Comparison of ENCODE assay signal across 21 cellular contexts in genomic region chr10:1402821-1403507, GRCh38.
"Had no signal": no experiment of that assay in that cellular context is flagged by ENCODE, and none has a peak within 500 bp of the region (broad histone marks: within the 10 kb centered on the region; RNA-seq: fewer than 3 reads in every experiment).

No MANE protein-coding gene starts in this region.

- H3K9me3 ChIP-seq: upper lobe of right lung had no signal

- H3K4me3 Mint-ChIP-seq: activated B cell treated with CpG ODN at 0.5 μM for 24 hours; activated CD4-positive, alpha-beta memory T cell treated with anti-CD3 and anti-CD28 coated beads for 36 hours; activated naive CD4-positive, alpha-beta T cell treated with anti-CD3 and anti-CD28 coated beads for 36 hours; activated naive CD8-positive, alpha-beta T cell treated with anti-CD3 and anti-CD28 coated beads, Interleukin-2, amount 10 ng/mL, durations not matched to agents 7 days and 5 days; activated T-helper 17 cell treated with anti-CD3 and anti-CD28 coated beads, Interleukin-2, amount 50 U/mL, for 72 hours; immature natural killer cell; nephron; stimulated activated memory B cell treated with anti-CD40 and anti-IgM and Interleukin-4, amounts not matched to agents 10 μg/mL and 1 μg/mL and 100 μg/mL, for 72 hours; T-helper 1 cell treated with Interleukin-12 subunit alpha and Interleukin-12 subunit beta and Interleukin-4 antibody, amounts not matched to agents 30 μg/mL and 1 μg/mL, for 36 hours had no signal

- H3K4me1 ChIP-seq: upper lobe of right lung had no signal

- H3K36me3 Mint-ChIP-seq: activated CD4-positive, alpha-beta memory T cell treated with anti-CD3 and anti-CD28 coated beads for 36 hours; activated naive CD8-positive, alpha-beta T cell treated with anti-CD3 and anti-CD28 coated beads, Interleukin-2, amount 10 ng/mL, durations not matched to agents 7 days and 5 days; immature natural killer cell; stimulated activated memory B cell treated with anti-CD40 and anti-IgM and Interleukin-4, amounts not matched to agents 10 μg/mL and 1 μg/mL and 100 μg/mL, for 72 hours had no signal

- H3K27me3 ChIP-seq: hepatocyte, upper lobe of right lung had no signal

- H3K9me3 Mint-ChIP-seq: activated B cell treated with CpG ODN at 0.5 μM for 24 hours; activated CD4-positive, alpha-beta memory T cell treated with anti-CD3 and anti-CD28 coated beads for 36 hours; activated naive CD4-positive, alpha-beta T cell treated with anti-CD3 and anti-CD28 coated beads for 36 hours; activated naive CD8-positive, alpha-beta T cell treated with anti-CD3 and anti-CD28 coated beads, Interleukin-2, amount 10 ng/mL, durations not matched to agents 7 days and 5 days; activated T-helper 17 cell treated with anti-CD3 and anti-CD28 coated beads, Interleukin-2, amount 50 U/mL, for 72 hours; immature natural killer cell; stimulated activated memory B cell treated with anti-CD40 and anti-IgM and Interleukin-4, amounts not matched to agents 10 μg/mL and 1 μg/mL and 100 μg/mL, for 72 hours; T-helper 1 cell treated with Interleukin-12 subunit alpha and Interleukin-12 subunit beta and Interleukin-4 antibody, amounts not matched to agents 30 μg/mL and 1 μg/mL, for 36 hours had no signal

- H3K79me2 ChIP-seq: hepatocyte had no signal

- H3K36me3 ChIP-seq: upper lobe of right lung had no signal

- ATAC-seq: activated T-helper 17 cell treated with anti-CD3 and anti-CD28 coated beads, Interleukin-2, amount 50 U/mL, for 72 hours; sciatic nerve; stimulated activated memory B cell treated with anti-CD40 and anti-IgM and Interleukin-4, amounts not matched to agents 10 μg/mL and 1 μg/mL and 100 μg/mL, for 72 hours; upper lobe of right lung had no signal

- H3K4me3 ChIP-seq: hepatocyte, upper lobe of right lung had no signal

- H2AFZ ChIP-seq: hepatocyte had no signal

- H3K27ac ChIP-seq: hepatocyte, upper lobe of right lung had no signal

- H3K4me1 Mint-ChIP-seq: activated B cell treated with CpG ODN at 0.5 μM for 24 hours; activated naive CD8-positive, alpha-beta T cell treated with anti-CD3 and anti-CD28 coated beads, Interleukin-2, amount 10 ng/mL, durations not matched to agents 7 days and 5 days; activated T-helper 17 cell treated with anti-CD3 and anti-CD28 coated beads, Interleukin-2, amount 50 U/mL, for 72 hours; immature natural killer cell; stimulated activated memory B cell treated with anti-CD40 and anti-IgM and Interleukin-4, amounts not matched to agents 10 μg/mL and 1 μg/mL and 100 μg/mL, for 72 hours had no signal

- H3K4me2 ChIP-seq: hepatocyte had no signal

- H3K27me3 Mint-ChIP-seq: activated naive CD8-positive, alpha-beta T cell treated with anti-CD3 and anti-CD28 coated beads, Interleukin-2, amount 10 ng/mL, durations not matched to agents 7 days and 5 days had no signal

- H3K27ac Mint-ChIP-seq: activated B cell treated with CpG ODN at 0.5 μM for 24 hours; activated CD4-positive, alpha-beta memory T cell treated with anti-CD3 and anti-CD28 coated beads for 36 hours; activated naive CD4-positive, alpha-beta T cell treated with anti-CD3 and anti-CD28 coated beads for 36 hours; activated naive CD8-positive, alpha-beta T cell treated with anti-CD3 and anti-CD28 coated beads, Interleukin-2, amount 10 ng/mL, durations not matched to agents 7 days and 5 days; activated T-helper 17 cell treated with anti-CD3 and anti-CD28 coated beads, Interleukin-2, amount 50 U/mL, for 72 hours; immature natural killer cell; nephron; stimulated activated memory B cell treated with anti-CD40 and anti-IgM and Interleukin-4, amounts not matched to agents 10 μg/mL and 1 μg/mL and 100 μg/mL, for 72 hours; T-helper 1 cell treated with Interleukin-12 subunit alpha and Interleukin-12 subunit beta and Interleukin-4 antibody, amounts not matched to agents 30 μg/mL and 1 μg/mL, for 36 hours had no signal

- DNase-seq: activated B cell treated with CpG ODN at 0.5 μM for 24 hours; activated CD4-positive, alpha-beta memory T cell treated with anti-CD3 and anti-CD28 coated beads for 36 hours; activated CD4-positive, alpha-beta T cell treated with anti-CD3 and anti-CD28 coated beads for 4 hours; activated naive CD4-positive, alpha-beta T cell treated with anti-CD3 and anti-CD28 coated beads for 36 hours; activated naive CD8-positive, alpha-beta T cell treated with anti-CD3 and anti-CD28 coated beads, Interleukin-2, amount 10 ng/mL, durations not matched to agents 7 days and 5 days; activated T-cell treated with anti-CD3 and anti-CD28 coated beads, Interleukin-2, amount 50 U/mL, for 1 hour; amygdala; cerebellar nuclear complex; effector CD4-positive, alpha-beta T cell; foreskin melanocyte; immature natural killer cell; occipital lobe; posterior cingulate gyrus; small intestine; upper lobe of right lung had no signal
